ENCODE assay signal across 23 cellular contexts in genomic region chr2:81242502-81242901, GRCh38.
"Had no signal": no experiment of that assay in that cellular context is flagged by ENCODE, and none has a peak within 500 bp of the region (broad histone marks: within the 10 kb centered on the region; RNA-seq: fewer than 3 reads in every experiment).

No MANE protein-coding gene starts in this region.

- H3K27ac Mint-ChIP-seq: dendritic cell treated with granulocyte-macrophage colony-stimulating factor and Interleukin-4, amounts not matched to agents 40 ng/mL and 50 ng/mL, for 4 days; effector memory CD8-positive, alpha-beta T cell; mesothelial cell of epicardium had no signal

- H3K36me3 Mint-ChIP-seq: mesothelial cell of epicardium had no signal

- DNase-seq: colonic mucosa; cortex of kidney; effector CD8-positive, alpha-beta T cell; effector memory CD8-positive, alpha-beta T cell; erythroblast; esophagus squamous epithelium; foreskin fibroblast; foreskin melanocyte; gastrocnemius medialis; glutamatergic neuron; head of caudate nucleus; heart right ventricle; hippocampal formation; left colon; left ventricle myocardium superior; lower lobe of right lung; mesenchymal stem cell; mucosa of descending colon had no signal

- H3K27ac ChIP-seq: colonic mucosa, epithelial cell of prostate, esophagus squamous epithelium, gastrocnemius medialis, heart right ventricle, lower lobe of right lung had no signal

- H3K27me3 Mint-ChIP-seq: dendritic cell treated with granulocyte-macrophage colony-stimulating factor and Interleukin-4, amounts not matched to agents 40 ng/mL and 50 ng/mL, for 4 days; effector memory CD8-positive, alpha-beta T cell had no signal

- H3K9me3 ChIP-seq: colonic mucosa, esophagus squamous epithelium, gastrocnemius medialis, heart right ventricle, lower lobe of right lung had no signal

- H3K36me3 ChIP-seq: colonic mucosa, esophagus squamous epithelium, gastrocnemius medialis, heart right ventricle, lower lobe of right lung had no signal

- ATAC-seq: effector memory CD8-positive, alpha-beta T cell; esophagus mucosa; gastrocnemius medialis; heart right ventricle; left colon; left lobe of liver; left ventricle myocardium superior; mucosa of descending colon had no signal

- H3K9me3 Mint-ChIP-seq: dendritic cell treated with granulocyte-macrophage colony-stimulating factor and Interleukin-4, amounts not matched to agents 40 ng/mL and 50 ng/mL, for 4 days had no signal

- H3K27me3 ChIP-seq: colonic mucosa, esophagus squamous epithelium, gastrocnemius medialis, heart right ventricle had no signal

- H3K4me1 ChIP-seq: colonic mucosa, esophagus squamous epithelium, gastrocnemius medialis, heart right ventricle, lower lobe of right lung had no signal

- H3K4me3 Mint-ChIP-seq: dendritic cell treated with granulocyte-macrophage colony-stimulating factor and Interleukin-4, amounts not matched to agents 40 ng/mL and 50 ng/mL, for 4 days; effector memory CD8-positive, alpha-beta T cell; mesothelial cell of epicardium had no signal

- H3K4me3 ChIP-seq: colonic mucosa, esophagus squamous epithelium, gastrocnemius medialis, heart right ventricle, lower lobe of right lung, mucosa of descending colon had no signal
